In genomic region chr21:40074710-40075109, GRCh38 we compare ENCODE assay signal across 16 cellular contexts.
DNase-seq lines count a peak whose midpoint lies in the region; ATAC-seq and TF ChIP-seq lines count a peak whose summit lies in the region.
"Had no signal": no experiment of that assay in that cellular context is flagged by ENCODE, and none has a peak within 500 bp of the region (broad histone marks: within the 10 kb centered on the region; RNA-seq: fewer than 3 reads in every experiment).

No MANE protein-coding gene starts in this region.

- H3K27me3 ChIP-seq in heart left ventricle (peaks cover 0 to 3% (median 0%) of the 10 kb centered on the region in 9 donors), right atrium auricular region (no peaks in the 10 kb centered on the region), gastroesophageal sphincter (no peaks in the 10 kb centered on the region), neuronal stem cell (ENCODE audit: control insufficient read depth in 3 of 3, insufficient read depth in 3 of 3, low read depth in 1 of 3, low read length in 3 of 3) (peaks cover 0 to 4% (median 0%) of the 10 kb centered on the region in 3 experiments), tibial nerve (no peaks in the 10 kb centered on the region)
- H3K27me3 ChIP-seq: BE2C had no signal

- DNase-seq in heart left ventricle = no peak
- DNase-seq in right atrium auricular region (ENCODE audit: low spot score) = no peak
- DNase-seq in neuronal stem cell (ENCODE audit: low spot score) = no peak
- DNase-seq in tibial nerve (ENCODE audit: low spot score in 2 of 2) = no peak
- DNase-seq in anterior cingulate cortex (lab: John Stamatoyannopoulos, UW) = no peak
- DNase-seq in AG08396 (ENCODE audit: low spot score) = no peak
- DNase-seq: BE2C; CD4-positive, alpha-beta memory T cell; DMS153; DMS79 treated with DMSO at 0.1 percent for 48 hours; EL; GDM1; H7 had no signal

- H2AK5ac ChIP-seq in neuronal stem cell (ENCODE audit: low read depth, low read length) = no peak overlapping the region

- no peak overlapping the region for H3K23ac ChIP-seq in neuronal stem cell (ENCODE audit: low read depth, low read length, poor library complexity)

- H2BK5ac ChIP-seq in neuronal stem cell (ENCODE audit: low read length) = no peak overlapping the region

- peak in 1 of 4 donors; percentile 12 for ATAC-seq in heart left ventricle
- no peak for ATAC-seq in gastroesophageal sphincter
- ATAC-seq: GM23338 had no signal

- intact Hi-C loops in heart left ventricle (cut with DNase I) = no loop called here

- peak overlapping the region in 10 of 12 donors; percentile 5 to 74 (median 68) for H3K27ac ChIP-seq in heart left ventricle
- H3K27ac ChIP-seq in right atrium auricular region = peak overlapping the region in 1 of 2 donors; percentile 64
- H3K27ac ChIP-seq in gastroesophageal sphincter = peak overlapping the region; percentile 18 to 62 (median 46)
- H3K27ac ChIP-seq in neuronal stem cell (replicated peaks; ENCODE audit: low read length) = no peak overlapping the region
- no peak overlapping the region for H3K27ac ChIP-seq in tibial nerve
- H3K27ac ChIP-seq: C4-2B had no signal

- no peak overlapping the region for H3K14ac ChIP-seq in neuronal stem cell (ENCODE audit: low read length)

- no peaks in the 10 kb centered on the region for H3K36me3 ChIP-seq in heart left ventricle
- no peaks in the 10 kb centered on the region for H3K36me3 ChIP-seq in right atrium auricular region
- no peaks in the 10 kb centered on the region for H3K36me3 ChIP-seq in gastroesophageal sphincter
- H3K36me3 ChIP-seq in neuronal stem cell (replicated peaks in 1 of 2; ENCODE audit: control insufficient read depth in 2 of 2, insufficient read depth in 2 of 2, low read length in 2 of 2) = no peaks in the 10 kb centered on the region
- no peaks in the 10 kb centered on the region for H3K36me3 ChIP-seq in tibial nerve
- H3K36me3 ChIP-seq: BE2C had no signal

- no peak overlapping the region for H2BK15ac ChIP-seq in neuronal stem cell (ENCODE audit: low read length)

- no peak overlapping the region for H2BK120ac ChIP-seq in neuronal stem cell (ENCODE audit: low read depth, low read length)

- no peak overlapping the region for H3K4me2 ChIP-seq in neuronal stem cell (ENCODE audit: insufficient read depth, low read length, poor library complexity, severe bottlenecking)
- H3K4me2 ChIP-seq: GM23338 had no signal

- H3K79me1 ChIP-seq in neuronal stem cell (ENCODE audit: low read depth, low read length) = no peaks in the 10 kb centered on the region

- H3K4me3 ChIP-seq in heart left ventricle (no peak overlapping the region), right atrium auricular region (no peak overlapping the region), gastroesophageal sphincter (no peak overlapping the region), neuronal stem cell (ENCODE audit: low read length in 2 of 2) (no peak overlapping the region), tibial nerve (no peak overlapping the region)
- H3K4me3 ChIP-seq: GM23338 had no signal

- H3K18ac ChIP-seq in neuronal stem cell (ENCODE audit: low read length) = peak overlapping the region; percentile 79

- H3K4me1 ChIP-seq in heart left ventricle (peaks cover 0 to 8% (median 0%) of the 10 kb centered on the region in 12 donors), right atrium auricular region (peaks cover 0 to 12% of the 10 kb centered on the region in 2 donors), gastroesophageal sphincter (peaks cover 0 to 7% (median 0%) of the 10 kb centered on the region in 3 donors), neuronal stem cell (ENCODE audit: control insufficient read depth in 2 of 2, insufficient read depth in 1 of 2, low read depth in 1 of 2, low read length in 2 of 2) (peaks cover 0 to 3% of the 10 kb centered on the region in 2 donors), tibial nerve (no peaks in the 10 kb centered on the region)
- H3K4me1 ChIP-seq: BE2C had no signal

- H2AFZ ChIP-seq in neuronal stem cell (ENCODE audit: low read length) = no peak overlapping the region
- H2AFZ ChIP-seq: GM23338 had no signal

- no peak for TF ChIP-seq CTCF in heart left ventricle (IDR thresholded peaks at IDR 0.05)
- TF ChIP-seq CTCF in right atrium auricular region (IDR thresholded peaks at IDR 0.05) = no peak
- TF ChIP-seq CTCF in gastroesophageal sphincter (IDR thresholded peaks at IDR 0.05) = no peak
- TF ChIP-seq CTCF in tibial nerve (IDR thresholded peaks at IDR 0.05) = no peak

- H4K8ac ChIP-seq in neuronal stem cell (ENCODE audit: low read depth, low read length) = no peak overlapping the region

- no peak overlapping the region for H3K4ac ChIP-seq in neuronal stem cell (ENCODE audit: low read length)

- H3K9me3 ChIP-seq in heart left ventricle = no peaks in the 10 kb centered on the region
- H3K9me3 ChIP-seq in right atrium auricular region = no peaks in the 10 kb centered on the region
- no peaks in the 10 kb centered on the region for H3K9me3 ChIP-seq in gastroesophageal sphincter
- no peaks in the 10 kb centered on the region for H3K9me3 ChIP-seq in neuronal stem cell (replicated peaks in 1 of 2; ENCODE audit: control insufficient read depth in 2 of 2, insufficient read depth in 1 of 2, low read depth in 1 of 2, low read length in 2 of 2)
- no peaks in the 10 kb centered on the region for H3K9me3 ChIP-seq in tibial nerve
- H3K9me3 ChIP-seq: BE2C had no signal

- WGBS in heart left ventricle, 4 donors = 81 to 88% (median 85%) methylated on average over 8 of the region's 8 CpGs
- 83 to 91% methylated on average over 2 to 8 of the region's 8 CpGs for WGBS in gastroesophageal sphincter (ENCODE audit: low coverage in 1 of 2), 2 donors
- WGBS in neuronal stem cell (ENCODE audit: extremely low coverage in 2 of 2, insufficient read length in 2 of 2, insufficient replicate concordance in 1 of 2), 2 donors = no CpG with 5 or more reads among the region's 8 CpGs
- WGBS in tibial nerve, 2 donors = 92 to 94% methylated on average over 8 of the region's 8 CpGs

- TF ChIP-seq EP300 in gastroesophageal sphincter (IDR thresholded peaks at IDR 0.05) (no peak), tibial nerve (IDR thresholded peaks at IDR 0.05) (no peak)

- TF ChIP-seq POLR2A in heart left ventricle (IDR thresholded peaks at IDR 0.05) (no peak), gastroesophageal sphincter (IDR thresholded peaks at IDR 0.05) (no peak), tibial nerve (IDR thresholded peaks at IDR 0.05) (no peak)

- no peak overlapping the region for H2BK12ac ChIP-seq in neuronal stem cell (ENCODE audit: low read length)

- H3K9ac ChIP-seq in neuronal stem cell (ENCODE audit: low read depth, low read length, poor library complexity) = no peak overlapping the region

- H4K91ac ChIP-seq in neuronal stem cell (ENCODE audit: low read depth, low read length, poor library complexity) = no peak overlapping the region

Comparison
In these comparisons a context has a peak if more than half of its experiments do, and no peak if none do; other contexts are left out.
1. H3K27ac ChIP-seq: peak in heart left ventricle (10 of 12) and gastroesophageal sphincter (4 of 4); none in neuronal stem cell (single experiment) and tibial nerve (0 of 4).